23 cellular contexts compared by ENCODE assay signal in the genomic region with DNA sequence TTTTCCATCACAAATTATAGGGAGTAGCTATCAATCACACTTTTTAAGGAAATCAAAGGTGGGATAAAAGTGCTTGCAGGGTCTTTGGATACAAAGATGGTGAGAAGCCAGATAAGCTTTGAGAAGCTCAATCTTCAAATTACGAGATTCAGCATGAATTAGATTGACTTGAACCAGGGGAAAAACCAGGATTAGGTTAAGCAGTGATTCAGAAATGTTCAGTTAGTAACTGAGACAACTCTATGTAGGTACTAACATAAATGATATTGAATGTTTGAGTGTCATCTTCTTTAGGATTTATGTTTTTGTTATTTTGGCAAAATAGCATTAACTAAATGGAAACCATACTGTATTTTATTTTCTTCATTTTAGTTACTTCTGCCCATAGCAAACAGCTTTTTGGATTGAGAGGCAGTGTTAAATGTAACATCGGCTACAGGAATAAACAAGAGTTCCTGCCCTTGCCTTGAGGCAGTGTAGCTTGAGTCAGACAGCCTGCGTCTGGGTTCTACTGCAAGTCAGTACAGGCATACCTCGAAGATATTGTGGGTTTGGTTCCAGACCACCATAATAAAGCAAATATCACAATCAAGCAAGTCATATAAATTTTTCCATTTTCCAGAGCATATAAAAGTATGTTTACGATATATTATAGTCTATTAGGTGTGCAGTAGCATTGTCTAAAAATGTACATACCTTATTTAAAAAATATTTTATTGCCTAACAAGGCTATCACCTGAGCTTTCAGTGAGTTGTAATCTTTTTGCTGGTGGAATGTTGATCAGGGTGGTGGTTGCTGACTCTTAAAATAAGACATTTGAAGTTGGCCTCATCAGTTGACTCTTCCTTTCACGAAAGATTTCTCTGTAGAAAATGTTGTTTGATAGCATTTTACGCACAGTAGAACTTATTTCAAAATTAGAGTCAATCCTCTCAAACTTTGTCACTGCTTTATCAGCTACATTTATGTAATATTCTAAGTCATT. TPM values are rescaled to one million over a fixed set of nuclear protein-coding genes. Genes with fewer than 3 reads are reported as not detected.
DNase-seq lines count a peak whose midpoint lies in the region; ATAC-seq, FAIRE-seq and TF ChIP-seq lines count a peak whose summit lies in the region.
"Had no signal": no experiment of that assay in that cellular context is flagged by ENCODE, and none has a peak within 500 bp of the region (broad histone marks: within the 10 kb centered on the region; RNA-seq: fewer than 3 reads in every experiment).

No MANE protein-coding gene starts in this region.

- 93% methylated on average over 5 of the region's 7 CpGs for WGBS in mesenchymal stem cell

- FAIRE-seq in bronchial epithelial cell (lab: Jason Lieb, UNC), result no peak
- FAIRE-seq: GM12878, GM18507 had no signal

- TF ChIP-seq CTCF in bronchial epithelial cell (IDR thresholded peaks at IDR 0.05; ENCODE audit: insufficient read depth, low read length, severe bottlenecking), result no peak

- no peak overlapping the region for H3K4ac ChIP-seq in mesenchymal stem cell (ENCODE audit: low read depth in 1 of 2, low read length in 2 of 2)

- H3K4me3 ChIP-seq in bronchial epithelial cell (ENCODE audit: low read depth, low read length), result no peak overlapping the region
- H3K4me3 ChIP-seq in mesenchymal stem cell (ENCODE audit: insufficient read depth in 1 of 2, low read depth in 1 of 2, low read length in 2 of 2), result no peak overlapping the region
- H3K4me3 ChIP-seq: BLaER1, GM12878, GM23248, PC-9 had no signal

- no peak overlapping the region for H3K23ac ChIP-seq in mesenchymal stem cell (ENCODE audit: low read length in 2 of 2)

- H3K27ac ChIP-seq in mesenchymal stem cell (ENCODE audit: low read length, poor library complexity, severe bottlenecking), result no peak overlapping the region
- H3K27ac ChIP-seq: BLaER1, GM23248, PC-9 had no signal

- no peak overlapping the region for H2AK5ac ChIP-seq in mesenchymal stem cell (ENCODE audit: low read length, severe bottlenecking)

- no peaks in the 10 kb centered on the region for H3K79me1 ChIP-seq in mesenchymal stem cell (replicated peaks; ENCODE audit: low read length, poor library complexity, severe bottlenecking)

- no peak overlapping the region for H2BK120ac ChIP-seq in mesenchymal stem cell (ENCODE audit: low read depth, low read length)

- peaks cover 4% of the 10 kb centered on the region for H3K4me1 ChIP-seq in mesenchymal stem cell (ENCODE audit: control insufficient read depth, insufficient read depth, low read depth, low read length)

- H3K27me3 ChIP-seq in bronchial epithelial cell (ENCODE audit: control insufficient read depth, insufficient read depth, low read length), result no peaks in the 10 kb centered on the region
- H3K27me3 ChIP-seq in mesenchymal stem cell (ENCODE audit: control insufficient read depth in 1 of 2, insufficient read depth in 1 of 2, low read length in 2 of 2), result no peaks in the 10 kb centered on the region
- H3K27me3 ChIP-seq: BLaER1 had no signal

- no peak overlapping the region for H3K9ac ChIP-seq in mesenchymal stem cell (ENCODE audit: low read length)
- H3K9ac ChIP-seq: BLaER1, GM23248 had no signal

- H2BK5ac ChIP-seq in mesenchymal stem cell (ENCODE audit: low read depth, low read length, poor library complexity, severe bottlenecking), result no peak overlapping the region

- H3K18ac ChIP-seq in mesenchymal stem cell (ENCODE audit: low read depth in 1 of 2, low read length in 2 of 2), result no peak overlapping the region

- no peak for ATAC-seq in HG02798 (IDR thresholded peaks at IDR 0.05; ENCODE audit: poor library complexity, unreplicated experiment)
- no peak for ATAC-seq in HG03354 (IDR thresholded peaks at IDR 0.05; ENCODE audit: poor library complexity, severe bottlenecking, unreplicated experiment)
- ATAC-seq: CD8-positive, alpha-beta T cell; GM12878; HCT116; Right ventricle myocardium inferior had no signal

- no peak overlapping the region for H4K91ac ChIP-seq in mesenchymal stem cell (ENCODE audit: low read length)

- no peak overlapping the region for H2AFZ ChIP-seq in mesenchymal stem cell (ENCODE audit: low read depth, low read length)
- H2AFZ ChIP-seq: GM23248, PC-9 had no signal

- H3K14ac ChIP-seq in mesenchymal stem cell (ENCODE audit: low read length in 2 of 2), result no peak overlapping the region

- no peak overlapping the region for H4K8ac ChIP-seq in mesenchymal stem cell (ENCODE audit: low read length)

- DNase-seq in EL, result peak; percentile 51
- DNase-seq in NCI-H226, result peak; percentile 65
- DNase-seq in bronchial epithelial cell (ENCODE audit: low read depth), result peak; percentile 97
- DNase-seq in mesenchymal stem cell, result peak; percentile 26
- DNase-seq in NCI-H510A treated with DMSO at 0.1 percent for 48 hours (lab: John Stamatoyannopoulos, UW), result no peak
- no peak for DNase-seq in DMS153 treated with DMSO at 0.1 percent for 48 hours (lab: John Stamatoyannopoulos, UW; ENCODE audit: unreplicated experiment)
- DNase-seq: CD8-positive, alpha-beta T cell; DMS79; GDM1; GM23248; Kasumi-1; MV-4-11; NCI-H1417; NCI-H187 treated with DMSO at 0.1 percent for 48 hours; NCI-H748 treated with DMSO at 0.1 percent for 48 hours; PC-9 had no signal

- H3K4me2 ChIP-seq in mesenchymal stem cell (ENCODE audit: low read length, poor library complexity, severe bottlenecking), result no peak overlapping the region
- H3K4me2 ChIP-seq: BLaER1, PC-9 had no signal

- H3K36me3 ChIP-seq in bronchial epithelial cell (ENCODE audit: control insufficient read depth, insufficient read depth, low read length) (no peaks in the 10 kb centered on the region), mesenchymal stem cell (ENCODE audit: control insufficient read depth in 1 of 2, insufficient read depth in 2 of 2, low read depth in 1 of 2, low read length in 2 of 2) (no peaks in the 10 kb centered on the region)
- H3K36me3 ChIP-seq: BLaER1 had no signal

- no peaks in the 10 kb centered on the region for H3K9me3 ChIP-seq in mesenchymal stem cell (ENCODE audit: control insufficient read depth, low read length)
- H3K9me3 ChIP-seq: BLaER1 had no signal

- H2BK15ac ChIP-seq in mesenchymal stem cell (ENCODE audit: low read depth, poor library complexity, severe bottlenecking), result no peak overlapping the region

- no peak overlapping the region for H2BK12ac ChIP-seq in mesenchymal stem cell (ENCODE audit: low read length in 2 of 2)

RNA-seq across cellular contexts. Expression of a gene that starts 36.9 kb away (rescaled TPM):
- 60.9 and 97.7 TPM in 2 replicates for total RNA-seq in bronchial epithelial cell
- 34.9 TPM for polyA plus RNA-seq in mesenchymal stem cell (2013, experiment 1 of 2)
- polyA plus RNA-seq in mesenchymal stem cell (2013, experiment 2 of 2), result 36.8 TPM

Comparison
In these comparisons a context has a peak if more than half of its experiments do, and no peak if none do; other contexts are left out.
1. DNase-seq: peak in EL (single experiment), NCI-H226 (single experiment), bronchial epithelial cell (single experiment) and mesenchymal stem cell (single experiment); none in NCI-H510A treated with DMSO at 0.1 percent for 48 hours (single experiment) and DMS153 treated with DMSO at 0.1 percent for 48 hours (single experiment).